Comparison of ENCODE assay signal across 1 cellular context in genomic region chr17:81576621-81577277, GRCh38.
A peak's percentile ranks its signal among the peaks of the same experiment; 100 is the strongest.
TF ChIP-seq lines count a peak whose summit lies in the region.

No MANE protein-coding gene starts in this region.

TF ChIP-seq in HepG2, 621 proteins besides CTCF, POLR2A, EP300 and RAD21 (continued from another document and continues in another):
- TF ChIP-seq ZBTB34 (CRISPR knock-in tag; IDR thresholded peaks at IDR 0.05) (0 out of 2 replicates have a peak, but pooled peaks have one; percentile 9), IRF2 (CRISPR knock-in tag; IDR thresholded peaks at IDR 0.05) (0 out of 2 replicates have a peak, but pooled peaks have one; percentile 23), DBP (CRISPR knock-in tag; IDR thresholded peaks at IDR 0.05; ENCODE audit: not compliant biosample characterization) (no peak), HMG20A (CRISPR knock-in tag; IDR thresholded peaks at IDR 0.05; ENCODE audit: borderline replicate concordance) (peak; percentile 12; the same call in 1 of the 2 replicates), HDAC1 (CRISPR knock-in tag; IDR thresholded peaks at IDR 0.05) (peak; percentile 40; the same call in 1 of the 2 replicates), JUNB (CRISPR knock-in tag; IDR thresholded peaks at IDR 0.05; ENCODE audit: borderline replicate concordance) (peak; percentile 64; the same call in 1 of the 2 replicates), ZNF609 (CRISPR knock-in tag; IDR thresholded peaks at IDR 0.05; ENCODE audit: borderline replicate concordance) (peak; percentile 12; the same call in 1 of the 2 replicates), RCOR2 (CRISPR knock-in tag; IDR thresholded peaks at IDR 0.05) (no peak), RBFOX2 (IDR thresholded peaks at IDR 0.05; ENCODE audit: low read depth, low read length) (0 out of 2 replicates have a peak, but pooled peaks have one; percentile 28), FOXA3 (CRISPR knock-in tag; IDR thresholded peaks at IDR 0.05) (peak; percentile 83), ZSCAN20 (CRISPR knock-in tag; IDR thresholded peaks at IDR 0.05; ENCODE audit: borderline replicate concordance) (no peak), ZNF547 (CRISPR knock-in tag; IDR thresholded peaks at IDR 0.05) (no peak), ZNF616 (CRISPR knock-in tag; IDR thresholded peaks at IDR 0.05; ENCODE audit: low read depth) (no peak), ZNF343 (CRISPR knock-in tag; IDR thresholded peaks at IDR 0.05) (no peak), TFAP4 (IDR thresholded peaks at IDR 0.05; ENCODE audit: borderline replicate concordance, low read depth) (peak; percentile 7; the same call in 1 of the 2 replicates), MYC (CRISPR knock-in tag; IDR thresholded peaks at IDR 0.05; ENCODE audit: borderline replicate concordance) (no peak), FOXP1 (IDR thresholded peaks at IDR 0.05) (no peak), FOXP1 (CRISPR knock-in tag; IDR thresholded peaks at IDR 0.05) (peak; percentile 92), SP1 (IDR thresholded peaks at IDR 0.05) (no peak), SP1 (CRISPR knock-in tag; IDR thresholded peaks at IDR 0.05) (no peak), NFE2L2 (IDR thresholded peaks at IDR 0.05; ENCODE audit: low read length) (peak; percentile 72; the same call in 1 of the 2 replicates), ZNF292 (CRISPR knock-in tag; IDR thresholded peaks at IDR 0.05; ENCODE audit: borderline replicate concordance, low read depth) (no peak), SAP130 (CRISPR knock-in tag; IDR thresholded peaks at IDR 0.05; ENCODE audit: low read depth) (peak; percentile 73), MED1 (CRISPR knock-in tag; IDR thresholded peaks at IDR 0.05) (0 out of 2 replicates have a peak, but pooled peaks have one; percentile 17), ZFY (CRISPR knock-in tag; IDR thresholded peaks at IDR 0.05) (peak; percentile 39; the same call in 1 of the 2 replicates), PRDM10 (CRISPR knock-in tag; IDR thresholded peaks at IDR 0.05; ENCODE audit: low read depth) (peak; percentile 56; the same call in 1 of the 2 replicates), ZGPAT (CRISPR knock-in tag; IDR thresholded peaks at IDR 0.05) (peak; percentile 25; the same call in 1 of the 2 replicates), MTA1 (CRISPR knock-in tag; IDR thresholded peaks at IDR 0.05; ENCODE audit: borderline replicate concordance) (no peak), CHD2 (IDR thresholded peaks at IDR 0.05; ENCODE audit: low read depth, low read length) (no peak), RFX5 (IDR thresholded peaks at IDR 0.05; ENCODE audit: low read depth, low read length) (no peak), ZNF30 (CRISPR knock-in tag; IDR thresholded peaks at IDR 0.05) (no peak), NFKB2 (CRISPR knock-in tag; IDR thresholded peaks at IDR 0.05; ENCODE audit: borderline replicate concordance) (peak; percentile 58; the same call in 1 of the 2 replicates), RBM39 (IDR thresholded peaks at IDR 0.05; ENCODE audit: low read depth, low read length, poor library complexity, severe bottlenecking) (peak; percentile 25), RFXAP (CRISPR knock-in tag; IDR thresholded peaks at IDR 0.05; ENCODE audit: borderline replicate concordance) (no peak), JUN (CRISPR knock-in tag; IDR thresholded peaks at IDR 0.05) (peak; percentile 78), ZNF432 (CRISPR knock-in tag; IDR thresholded peaks at IDR 0.05; ENCODE audit: borderline replicate concordance) (no peak), SKI (IDR thresholded peaks at IDR 0.05; ENCODE audit: partially characterized antibody) (no peak), REST (IDR thresholded peaks at IDR 0.05; ENCODE audit: borderline replicate concordance in 1 of 2, low read depth in 1 of 2, low read length in 2 of 2) (no peak)
- TF ChIP-seq, protein P1, sequence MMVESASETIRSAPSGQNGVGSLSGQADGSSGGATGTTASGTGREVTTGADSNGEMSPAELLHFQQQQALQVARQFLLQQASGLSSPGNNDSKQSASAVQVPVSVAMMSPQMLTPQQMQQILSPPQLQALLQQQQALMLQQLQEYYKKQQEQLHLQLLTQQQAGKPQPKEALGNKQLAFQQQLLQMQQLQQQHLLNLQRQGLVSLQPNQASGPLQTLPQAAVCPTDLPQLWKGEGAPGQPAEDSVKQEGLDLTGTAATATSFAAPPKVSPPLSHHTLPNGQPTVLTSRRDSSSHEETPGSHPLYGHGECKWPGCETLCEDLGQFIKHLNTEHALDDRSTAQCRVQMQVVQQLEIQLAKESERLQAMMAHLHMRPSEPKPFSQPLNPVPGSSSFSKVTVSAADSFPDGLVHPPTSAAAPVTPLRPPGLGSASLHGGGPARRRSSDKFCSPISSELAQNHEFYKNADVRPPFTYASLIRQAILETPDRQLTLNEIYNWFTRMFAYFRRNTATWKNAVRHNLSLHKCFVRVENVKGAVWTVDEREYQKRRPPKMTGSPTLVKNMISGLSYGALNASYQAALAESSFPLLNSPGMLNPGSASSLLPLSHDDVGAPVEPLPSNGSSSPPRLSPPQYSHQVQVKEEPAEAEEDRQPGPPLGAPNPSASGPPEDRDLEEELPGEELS (CRISPR knock-in tag; IDR thresholded peaks at IDR 0.05): peak; percentile 83
- TF ChIP-seq, protein P2, sequence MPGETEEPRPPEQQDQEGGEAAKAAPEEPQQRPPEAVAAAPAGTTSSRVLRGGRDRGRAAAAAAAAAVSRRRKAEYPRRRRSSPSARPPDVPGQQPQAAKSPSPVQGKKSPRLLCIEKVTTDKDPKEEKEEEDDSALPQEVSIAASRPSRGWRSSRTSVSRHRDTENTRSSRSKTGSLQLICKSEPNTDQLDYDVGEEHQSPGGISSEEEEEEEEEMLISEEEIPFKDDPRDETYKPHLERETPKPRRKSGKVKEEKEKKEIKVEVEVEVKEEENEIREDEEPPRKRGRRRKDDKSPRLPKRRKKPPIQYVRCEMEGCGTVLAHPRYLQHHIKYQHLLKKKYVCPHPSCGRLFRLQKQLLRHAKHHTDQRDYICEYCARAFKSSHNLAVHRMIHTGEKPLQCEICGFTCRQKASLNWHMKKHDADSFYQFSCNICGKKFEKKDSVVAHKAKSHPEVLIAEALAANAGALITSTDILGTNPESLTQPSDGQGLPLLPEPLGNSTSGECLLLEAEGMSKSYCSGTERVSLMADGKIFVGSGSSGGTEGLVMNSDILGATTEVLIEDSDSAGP (CRISPR knock-in tag; IDR thresholded peaks at IDR 0.05; ENCODE audit: borderline replicate concordance): peak; percentile 61; the same call in 1 of the 2 replicates
